8 cellular contexts compared by ENCODE assay signal in the genomic region with DNA sequence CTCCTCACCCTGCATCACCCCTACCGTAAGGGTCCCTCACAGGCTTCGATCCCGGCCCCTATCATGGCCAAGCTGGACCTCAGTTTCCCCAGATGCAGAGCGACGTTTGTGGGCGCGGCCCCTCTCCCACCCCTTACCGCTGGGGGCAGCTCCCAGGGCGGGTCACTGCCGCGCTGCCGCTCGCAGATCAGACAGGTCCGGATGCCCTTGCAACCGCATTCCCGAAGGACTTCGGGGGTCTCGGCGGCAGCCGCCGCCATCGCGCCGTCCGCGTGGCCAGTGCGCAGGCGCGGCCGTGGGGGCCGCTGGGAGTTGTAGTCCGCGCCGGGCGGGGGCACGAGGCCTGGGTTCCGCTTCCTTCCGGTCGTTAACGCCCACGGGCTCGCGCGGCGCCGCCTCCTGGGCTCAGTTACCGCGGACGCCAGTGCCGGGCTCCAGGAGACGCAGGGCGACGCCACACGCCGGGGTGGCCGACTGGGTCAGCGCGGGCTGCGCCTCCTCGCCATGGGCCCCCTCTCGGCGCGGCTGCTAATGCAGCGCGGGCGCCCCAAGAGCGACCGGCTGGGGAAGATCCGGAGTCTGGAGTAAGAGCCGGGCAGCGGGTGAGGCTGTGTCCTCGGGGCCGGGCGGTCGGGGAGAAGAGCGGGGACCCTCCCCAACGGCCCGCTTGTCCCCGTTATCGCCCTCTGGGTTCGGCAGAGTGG. TPM values are rescaled to one million over a fixed set of nuclear protein-coding genes. Genes with fewer than 3 reads are reported as not detected.
A peak's percentile ranks its signal among the peaks of the same experiment; 100 is the strongest.
DNase-seq lines count a peak whose midpoint lies in the region; ATAC-seq and TF ChIP-seq lines count a peak whose summit lies in the region.

A gene with protein sequence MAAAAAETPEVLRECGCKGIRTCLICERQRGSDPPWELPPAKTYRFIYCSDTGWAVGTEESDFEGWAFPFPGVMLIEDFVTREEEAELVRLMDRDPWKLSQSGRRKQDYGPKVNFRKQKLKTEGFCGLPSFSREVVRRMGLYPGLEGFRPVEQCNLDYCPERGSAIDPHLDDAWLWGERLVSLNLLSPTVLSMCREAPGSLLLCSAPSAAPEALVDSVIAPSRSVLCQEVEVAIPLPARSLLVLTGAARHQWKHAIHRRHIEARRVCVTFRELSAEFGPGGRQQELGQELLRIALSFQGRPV (minus strand): TSS at position 287 of the 704 bp plus-strand sequence. CDS start 27 bp downstream, at position 260.
A gene (plus strand): TSS at position 408 of the 704 bp plus-strand sequence. CDS start 97 bp downstream, at position 505.

- peak within 1 kb of the TSS; percentile 88 for H3K4ac ChIP-seq in trophoblast cell (ENCODE audit: low read depth, low read length)

- WGBS in trophoblast cell (ENCODE audit: extremely low coverage, insufficient coverage, insufficient read length): no CpG with 5 or more reads among the region's 81 CpGs
- 0% methylated on average over 18 of the region's 81 CpGs; no CpG with 5 or more reads in 1 of the 2 donors for WGBS in transverse colon (ENCODE audit: low coverage in 1 of 2), 2 donors

- H3K18ac ChIP-seq in trophoblast cell (ENCODE audit: low read length): peak within 1 kb of the TSS; percentile 66

- no peak for TF ChIP-seq EP300 in transverse colon (IDR thresholded peaks at IDR 0.05; ENCODE audit: low read depth)

- H2AFZ ChIP-seq in SU-DHL-6 (ENCODE audit: low read depth, low read length, severe bottlenecking) (peak within 1 kb of the TSS; percentile 82), trophoblast cell (ENCODE audit: insufficient read depth, low read length, poor library complexity) (peak within 1 kb of the TSS; percentile 99)

- in situ Hi-C loops in transverse colon (cut with MboI; ENCODE audit: low pct_ligation_motif_present in 1 of 4, low pct_unique_long_range_greater_than_20kb in 1 of 4, low sequenced_read_pairs in 3 of 4): loop anchor here in 1 of 4 donors (10.0 kb wide), 1 partner anchor 60 kb away; no protein-coding TSS in a partner anchor

- H3K4me2 ChIP-seq in SU-DHL-6 (ENCODE audit: low read depth, low read length, poor library complexity, severe bottlenecking) (peak within 1 kb of the TSS; percentile 73), trophoblast cell (ENCODE audit: low read length) (peak within 1 kb of the TSS; percentile 69)

- H4K20me1 ChIP-seq in SU-DHL-6 (ENCODE audit: low read depth, low read length): no peaks in the 10 kb centered on the region; the same call in 1 of the 2 replicates

- no peak within 1 kb of the TSS for H3K23ac ChIP-seq in trophoblast cell (ENCODE audit: low read length)

- H3K4me1 ChIP-seq in cardiac muscle cell (ENCODE audit: low read depth): no peaks in the 10 kb centered on the region
- peaks cover 3 to 12% of the 10 kb centered on the region in 2 experiments for H3K4me1 ChIP-seq in trophoblast cell (ENCODE audit: control insufficient read depth in 1 of 2, insufficient read depth in 2 of 2, low read length in 2 of 2)
- peaks cover 14 to 26% (median 17%) of the 10 kb centered on the region in 4 donors for H3K4me1 ChIP-seq in transverse colon

- H3K4me3 ChIP-seq in SU-DHL-6 (ENCODE audit: insufficient read depth, low read length, poor library complexity, severe bottlenecking) (peak within 1 kb of the TSS; percentile 89), cardiac muscle cell (peak within 1 kb of the TSS; percentile 97), trophoblast cell (ENCODE audit: low read depth, low read length) (peak within 1 kb of the TSS; percentile 93), transverse colon (peak within 1 kb of the TSS; percentile 61 to 100 (median 95))

- intact Hi-C loops in transverse colon (cut with DNase I; ENCODE audit: low total_unique reads): no loop called here

- no peaks in the 10 kb centered on the region for H3K9me3 ChIP-seq in SU-DHL-6 (ENCODE audit: insufficient read depth, low read length)
- no peaks in the 10 kb centered on the region for H3K9me3 ChIP-seq in cardiac muscle cell (ENCODE audit: low read depth)
- H3K9me3 ChIP-seq in trophoblast cell (ENCODE audit: insufficient read depth, low read depth, low read length): no peaks in the 10 kb centered on the region
- no peaks in the 10 kb centered on the region for H3K9me3 ChIP-seq in transverse colon

- H3K27ac Mint-ChIP-seq in activated naive CD8-positive, alpha-beta T cell treated with anti-CD3 and anti-CD28 coated beads, Interleukin-2, amount 10 ng/mL, durations not matched to agents 7 days and 5 days: peak within 1 kb of the TSS; percentile 83

- peak within 1 kb of the TSS; percentile 60 for H2BK120ac ChIP-seq in trophoblast cell (ENCODE audit: insufficient read depth, low read length, poor library complexity)

- H2AK5ac ChIP-seq in trophoblast cell (ENCODE audit: low read length): peak within 1 kb of the TSS; percentile 61

- peak within 1 kb of the TSS; percentile 94 for H3K4me3 Mint-ChIP-seq in activated naive CD8-positive, alpha-beta T cell treated with anti-CD3 and anti-CD28 coated beads, Interleukin-2, amount 10 ng/mL, durations not matched to agents 7 days and 5 days

- peak within 1 kb of the TSS; percentile 95 for H4K91ac ChIP-seq in trophoblast cell (ENCODE audit: low read depth, low read length)

- no peaks in the 10 kb centered on the region for H3K9me2 ChIP-seq in SU-DHL-6 (replicated peaks; ENCODE audit: insufficient read depth, low read length)

- H3K27me3 ChIP-seq in SU-DHL-6 (ENCODE audit: low read length) (no peaks in the 10 kb centered on the region), cardiac muscle cell (no peaks in the 10 kb centered on the region), trophoblast cell (ENCODE audit: insufficient read depth, low read length) (no peaks in the 10 kb centered on the region), transverse colon (no peaks in the 10 kb centered on the region)

- POLR2A ChIA-PET in activated naive CD8-positive, alpha-beta T cell treated with anti-CD3 and anti-CD28 coated beads, Interleukin-2, amount 10 ng/mL, durations not matched to agents 7 days and 5 days (lab: Charles Lee): interaction anchor here (0.9 to 2.2 kb wide), 8 partner anchors 9 to 69 kb away, joined by 3 to 9 read pairs (median 6); a partner anchor contains a TSS

- peaks cover 5% of the 10 kb centered on the region for H3K36me3 Mint-ChIP-seq in activated naive CD8-positive, alpha-beta T cell treated with anti-CD3 and anti-CD28 coated beads, Interleukin-2, amount 10 ng/mL, durations not matched to agents 7 days and 5 days

- H3F3A ChIP-seq in SU-DHL-6 (ENCODE audit: insufficient read depth): peaks cover 17% of the 10 kb centered on the region; the same call in 1 of the 2 replicates

- peak within 1 kb of the TSS; percentile 75 for H3K27ac ChIP-seq in SU-DHL-6 (ENCODE audit: low read depth, low read length)
- peak within 1 kb of the TSS; percentile 58 for H3K27ac ChIP-seq in cardiac muscle cell
- H3K27ac ChIP-seq in trophoblast cell (ENCODE audit: low read depth, low read length): no peak within 1 kb of the TSS
- peak within 1 kb of the TSS; percentile 81 to 91 (median 84) for H3K27ac ChIP-seq in transverse colon

- peak; percentile 95 for ATAC-seq in HG02678 (IDR thresholded peaks at IDR 0.05; ENCODE audit: unreplicated experiment)
- ATAC-seq in activated naive CD8-positive, alpha-beta T cell treated with anti-CD3 and anti-CD28 coated beads, Interleukin-2, amount 10 ng/mL, durations not matched to agents 7 days and 5 days (ENCODE audit: low read depth): peak; percentile 92

- H3K4me1 Mint-ChIP-seq in activated naive CD8-positive, alpha-beta T cell treated with anti-CD3 and anti-CD28 coated beads, Interleukin-2, amount 10 ng/mL, durations not matched to agents 7 days and 5 days: peaks cover 16% of the 10 kb centered on the region

- H3K9me3 Mint-ChIP-seq in activated naive CD8-positive, alpha-beta T cell treated with anti-CD3 and anti-CD28 coated beads, Interleukin-2, amount 10 ng/mL, durations not matched to agents 7 days and 5 days: no peaks in the 10 kb centered on the region

- H3K27me3 Mint-ChIP-seq in activated naive CD8-positive, alpha-beta T cell treated with anti-CD3 and anti-CD28 coated beads, Interleukin-2, amount 10 ng/mL, durations not matched to agents 7 days and 5 days: no peaks in the 10 kb centered on the region

- H4K8ac ChIP-seq in trophoblast cell (ENCODE audit: low read depth, low read length): peak within 1 kb of the TSS; percentile 100

- H3K14ac ChIP-seq in trophoblast cell (ENCODE audit: low read length): peak within 1 kb of the TSS; percentile 92

- TF ChIP-seq POLR2A in transverse colon (IDR thresholded peaks at IDR 0.05): peak; percentile 59

- peak within 1 kb of the TSS; percentile 87 for H3K9ac ChIP-seq in SU-DHL-6 (ENCODE audit: low read length)
- peak within 1 kb of the TSS; percentile 90 for H3K9ac ChIP-seq in trophoblast cell (ENCODE audit: low read length)

- H4K12ac ChIP-seq in trophoblast cell (ENCODE audit: low read depth, low read length): peak within 1 kb of the TSS; percentile 74

- peak; percentile 23; the same call in 1 of the 3 replicates for TF ChIP-seq CTCF in GM12872 (IDR thresholded peaks at IDR 0.05; ENCODE audit: insufficient read depth, low read depth, low read length)
- no peak for TF ChIP-seq CTCF in SU-DHL-6 (IDR thresholded peaks at IDR 0.05; ENCODE audit: insufficient read depth, low read length, poor library complexity, severe bottlenecking)
- TF ChIP-seq CTCF in cardiac muscle cell (IDR thresholded peaks at IDR 0.05; ENCODE audit: low read depth, low read length): peak; percentile 14
- peak in 2 of 5 experiments; percentile 18 to 25 for TF ChIP-seq CTCF in transverse colon (IDR thresholded peaks at IDR 0.05)

- H3K79me2 ChIP-seq in SU-DHL-6 (ENCODE audit: insufficient read depth, low read length) (peaks cover 32% of the 10 kb centered on the region), trophoblast cell (ENCODE audit: control insufficient read depth, insufficient read depth, low read length, poor library complexity) (peaks cover 11% of the 10 kb centered on the region)

- peak within 1 kb of the TSS; percentile 39 for H2BK5ac ChIP-seq in trophoblast cell (ENCODE audit: low read depth, low read length, poor library complexity)

- H3K79me1 ChIP-seq in trophoblast cell (ENCODE audit: low read length): peaks cover 7% of the 10 kb centered on the region

- H3K36me3 ChIP-seq in SU-DHL-6 (ENCODE audit: low read length): no peaks in the 10 kb centered on the region
- no peaks in the 10 kb centered on the region for H3K36me3 ChIP-seq in cardiac muscle cell
- H3K36me3 ChIP-seq in trophoblast cell (ENCODE audit: control insufficient read depth in 1 of 2, insufficient read depth in 2 of 2, low read length in 2 of 2): peaks cover 25% of the 10 kb centered on the region in 2 experiments
- no peaks in the 10 kb centered on the region for H3K36me3 ChIP-seq in transverse colon

- H2BK12ac ChIP-seq in trophoblast cell (ENCODE audit: low read length): no peak within 1 kb of the TSS

- DNase-seq in NCI-H1105 treated with DMSO at 0.1 percent for 48 hours (lab: John Stamatoyannopoulos, UW) (peak; percentile 83), cardiac muscle cell (ENCODE audit: low read depth in 1 of 2, low spot score in 1 of 2) (peak; percentile 93 to 95), trophoblast cell (peak; percentile 93 to 96), transverse colon (peak; percentile 95)
- peak; percentile 98 for DNase-seq in activated naive CD8-positive, alpha-beta T cell treated with anti-CD3 and anti-CD28 coated beads, Interleukin-2, amount 10 ng/mL, durations not matched to agents 7 days and 5 days

RNA-seq across cellular contexts. Expression of the first gene that starts in this region (rescaled TPM):
- total RNA-seq in activated naive CD8-positive, alpha-beta T cell treated with anti-CD3 and anti-CD28 coated beads, Interleukin-2, amount 10 ng/mL, durations not matched to agents 7 days and 5 days: 10 to 100 TPM; 12.5 to 14.0 TPM
- total RNA-seq in cardiac muscle cell (31.8 and 82.4 TPM in 2 replicates), transverse colon (10 to 100 TPM in 2 of 4 donors, 1 to 10 TPM in 2; 1.8 to 21.3 (median 14.0) TPM)
- 26.7 and 31.7 TPM in 2 replicates for polyA plus RNA-seq in cardiac muscle cell
- polyA plus RNA-seq in trophoblast cell (2013): 7.3 TPM in 2 replicates

RNA-seq across cellular contexts. Expression of the second gene that starts in this region (rescaled TPM):
- 10 to 100 TPM; 14.7 to 15.8 TPM for total RNA-seq in activated naive CD8-positive, alpha-beta T cell treated with anti-CD3 and anti-CD28 coated beads, Interleukin-2, amount 10 ng/mL, durations not matched to agents 7 days and 5 days
- total RNA-seq in cardiac muscle cell (34.9 and 46.0 TPM in 2 replicates), transverse colon (10 to 100 TPM; 15.7 to 45.6 (median 18.4) TPM)
- polyA plus RNA-seq in cardiac muscle cell: 26.8 and 27.6 TPM in 2 replicates
- polyA plus RNA-seq in trophoblast cell (2013): 8.4 and 8.7 TPM in 2 replicates
